In the genomic region with DNA sequence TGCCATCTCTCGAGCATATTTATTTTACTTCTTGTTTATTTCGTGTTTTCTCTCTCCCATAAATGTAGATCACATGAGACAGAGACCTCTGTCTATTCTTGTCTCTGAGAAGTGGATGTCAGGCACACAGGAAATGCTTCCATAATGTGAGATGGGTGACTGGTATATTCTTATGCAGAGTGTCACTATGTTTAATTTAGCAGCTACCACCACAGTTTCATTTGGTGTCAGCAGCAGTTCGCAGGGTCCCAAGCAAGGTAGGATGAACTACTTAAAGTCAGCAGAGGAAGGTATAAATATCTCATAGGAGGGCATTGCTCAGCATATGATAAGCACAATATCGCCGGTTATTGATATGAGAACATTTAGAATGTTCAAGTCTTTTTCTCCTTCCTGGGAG, we compare ENCODE assay signal across 24 cellular contexts.
DNase-seq lines count a peak whose midpoint lies in the region; ATAC-seq and TF ChIP-seq lines count a peak whose summit lies in the region.
"Had no signal": no experiment of that assay in that cellular context is flagged by ENCODE, and none has a peak within 500 bp of the region (broad histone marks: within the 10 kb centered on the region; RNA-seq: fewer than 3 reads in every experiment).

No MANE protein-coding gene starts in this region.

- H3K27me3 Mint-ChIP-seq in progenitor cell of endocrine pancreas = no peaks in the 10 kb centered on the region
- H3K27me3 Mint-ChIP-seq: CD4-positive, alpha-beta T cell had no signal

- DNase-seq in progenitor cell of endocrine pancreas (ENCODE audit: low spot score, unreplicated experiment) (no peak), prostate gland (ENCODE audit: low spot score) (no peak)
- no peak for DNase-seq in activated CD4-positive, CD25-positive, alpha-beta regulatory T cell (lab: John Stamatoyannopoulos, UW)
- DNase-seq: CD4-positive, alpha-beta T cell; COR-L47; DMS79; GOT3; HCEC 1CT; IMR-90; NCI-H1105 treated with DMSO at 0.1 percent for 48 hours; NCI-H2029 treated with DMSO at 0.1 percent for 48 hours; NCI-H226; NCI-H510A treated with DMSO at 0.1 percent for 48 hours; NCI-H748 treated with DMSO at 0.1 percent for 48 hours; SHP77 treated with DMSO at 0.1 percent for 48 hours; SW 1271 had no signal

- no peaks in the 10 kb centered on the region for H3K36me3 Mint-ChIP-seq in progenitor cell of endocrine pancreas (ENCODE audit: insufficient read depth)

- TF ChIP-seq POLR2A in prostate gland (IDR thresholded peaks at IDR 0.05) = no peak

- H3K9me3 Mint-ChIP-seq in progenitor cell of endocrine pancreas (ENCODE audit: low read depth) = no peaks in the 10 kb centered on the region

- no peaks in the 10 kb centered on the region for H3K4me1 Mint-ChIP-seq in progenitor cell of endocrine pancreas (ENCODE audit: low read depth)

- H3K27me3 ChIP-seq in prostate gland (replicated peaks; ENCODE audit: insufficient read depth) = no peaks in the 10 kb centered on the region
- H3K27me3 ChIP-seq: BLaER1 had no signal

- no peak overlapping the region for H3K4me3 ChIP-seq in prostate gland
- H3K4me3 ChIP-seq: BLaER1, SK-N-MC had no signal

- ATAC-seq in GM18858 (IDR thresholded peaks at IDR 0.05; ENCODE audit: unreplicated experiment) = peak; percentile 39
- peak; percentile 34 for ATAC-seq in GM21786 (IDR thresholded peaks at IDR 0.05; ENCODE audit: unreplicated experiment)
- ATAC-seq in HG03442 (IDR thresholded peaks at IDR 0.05; ENCODE audit: unreplicated experiment) = peak; percentile 49
- no peak for ATAC-seq in HG02588 (IDR thresholded peaks at IDR 0.05; ENCODE audit: unreplicated experiment)

- H3K27ac ChIP-seq in prostate gland = no peak overlapping the region
- H3K27ac ChIP-seq: BLaER1, KMS-11, RWPE1, SK-N-MC had no signal

- H3K4me1 ChIP-seq in prostate gland (replicated peaks) = no peaks in the 10 kb centered on the region
- H3K4me1 ChIP-seq: BLaER1 had no signal

- no peak overlapping the region for H3K4me3 Mint-ChIP-seq in progenitor cell of endocrine pancreas (ENCODE audit: low read depth)
- H3K4me3 Mint-ChIP-seq: CD4-positive, alpha-beta T cell had no signal

- no peaks in the 10 kb centered on the region for H3K36me3 ChIP-seq in prostate gland
- H3K36me3 ChIP-seq: BLaER1 had no signal

- no peak overlapping the region for H3K27ac Mint-ChIP-seq in progenitor cell of endocrine pancreas
- H3K27ac Mint-ChIP-seq: CD4-positive, alpha-beta T cell had no signal

- no peak for TF ChIP-seq CTCF in progenitor cell of endocrine pancreas (IDR thresholded peaks at IDR 0.05; ENCODE audit: unreplicated experiment)
- no peak for TF ChIP-seq CTCF in prostate gland (IDR thresholded peaks at IDR 0.05)

- WGBS in prostate gland = 74% methylated on average over 5 of the region's 5 CpGs

- intact Hi-C loops in prostate gland (cut with DNase I) = no loop called here

- H3K9me3 ChIP-seq in prostate gland = no peaks in the 10 kb centered on the region
- H3K9me3 ChIP-seq: BLaER1 had no signal
